18 cellular contexts compared by ENCODE assay signal in the genomic region with DNA sequence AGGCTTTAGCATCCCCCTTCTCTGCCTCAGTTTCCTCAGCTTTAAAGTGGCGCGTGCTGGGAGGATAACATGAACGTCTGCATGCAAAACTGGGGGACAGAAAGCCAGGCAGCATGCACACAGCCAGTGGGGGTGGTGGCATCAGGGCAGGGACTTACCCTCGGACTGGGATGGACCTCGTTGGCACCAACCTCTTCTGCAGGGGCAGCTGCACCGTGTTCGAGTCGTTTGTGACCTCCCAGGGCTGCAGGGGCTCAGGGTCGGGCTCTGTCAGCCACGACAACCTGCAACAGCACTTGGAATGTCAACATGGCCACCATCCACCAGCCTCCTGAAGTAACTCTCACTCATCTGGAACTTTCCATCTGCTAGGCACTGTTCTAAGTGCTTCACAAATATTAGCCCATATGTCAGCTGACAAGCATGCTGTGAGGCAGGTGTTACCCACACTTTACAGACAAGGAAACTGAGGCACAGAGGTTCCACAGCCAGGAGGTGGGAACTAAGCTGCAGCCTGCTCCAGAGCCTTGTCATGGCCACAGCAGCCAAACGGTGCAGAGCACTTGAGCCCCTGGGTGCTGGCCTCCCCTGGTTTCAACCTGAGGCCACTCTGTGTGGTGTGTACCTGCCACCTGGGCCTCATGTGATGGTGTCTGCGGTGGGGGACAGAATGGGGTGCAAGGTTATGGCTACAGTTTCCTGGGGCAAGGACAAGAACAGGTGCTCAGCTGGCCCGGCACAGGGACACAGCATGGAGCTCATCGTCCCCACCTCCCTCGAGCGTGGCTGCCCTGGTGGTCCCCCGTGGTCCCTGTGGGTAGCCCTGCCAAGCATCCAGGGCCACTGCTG. TPM values are rescaled to one million over a fixed set of nuclear protein-coding genes. Genes with fewer than 3 reads are reported as not detected.
DNase-seq lines count a peak whose midpoint lies in the region; ATAC-seq, FAIRE-seq and TF ChIP-seq lines count a peak whose summit lies in the region.
"Had no signal": no experiment of that assay in that cellular context is flagged by ENCODE, and none has a peak within 500 bp of the region (broad histone marks: within the 10 kb centered on the region; RNA-seq: fewer than 3 reads in every experiment).

No MANE protein-coding gene starts in this region.

- no peak for TF ChIP-seq CTCF in kidney (IDR thresholded peaks at IDR 0.05; ENCODE audit: borderline replicate concordance, extremely low read depth, insufficient read depth)

- DNase-seq in D341Med (ENCODE audit: low spot score): peak; percentile 18
- peak; percentile 29 for DNase-seq in H7
- peak; percentile 50 for DNase-seq in kidney
- peak; percentile 5 for DNase-seq in retina
- no peak for DNase-seq in NCI-H2081 (lab: John Stamatoyannopoulos, UW)
- no peak for DNase-seq in cerebellar nuclear complex (lab: John Stamatoyannopoulos, UW)
- DNase-seq: activated gamma-delta T cell, NCI-H146, NCI-H524 had no signal

- no peak for FAIRE-seq in kidney (lab: Jason Lieb, UNC)
- FAIRE-seq: pancreas had no signal

- H3K36me3 ChIP-seq in H7 (replicated peaks; ENCODE audit: control insufficient read depth, insufficient read depth, low read length): no peaks in the 10 kb centered on the region
- no peaks in the 10 kb centered on the region for H3K36me3 ChIP-seq in kidney (ENCODE audit: control insufficient read depth in 1 of 2, insufficient read depth in 2 of 2, low read length in 2 of 2)
- H3K36me3 ChIP-seq: ascending aorta; BLaER1 treated with 17β-estradiol and CSF1 and Interleukin-3, amounts not matched to agents 10 nM and 100 nM; pancreas; SJSA1 had no signal

- intact Hi-C loops in kidney (cut with DNase I): no loop called here

- H3K4me1 ChIP-seq in kidney (ENCODE audit: control insufficient read depth in 1 of 2, insufficient read depth in 1 of 2, low read depth in 1 of 2, low read length in 2 of 2): no peaks in the 10 kb centered on the region
- H3K4me1 ChIP-seq: ascending aorta, pancreas, SJSA1 had no signal

- H3K9me3 ChIP-seq in kidney (ENCODE audit: control insufficient read depth in 1 of 2, low read length in 2 of 2): no peaks in the 10 kb centered on the region
- H3K9me3 ChIP-seq: ascending aorta; BLaER1 treated with 17β-estradiol and CSF1 and Interleukin-3, amounts not matched to agents 10 nM and 100 nM; pancreas; SJSA1 had no signal

- H3K27ac ChIP-seq in kidney (ENCODE audit: low read depth in 2 of 2, low read length in 2 of 2): no peak overlapping the region
- H3K27ac ChIP-seq: ascending aorta; BLaER1 treated with 17β-estradiol and CSF1 and Interleukin-3, amounts not matched to agents 10 nM and 100 nM; pancreas; SJSA1 had no signal

- no peak overlapping the region for H3K9ac ChIP-seq in kidney (ENCODE audit: low read length in 2 of 2)
- H3K9ac ChIP-seq: BLaER1 treated with 17β-estradiol and CSF1 and Interleukin-3, amounts not matched to agents 10 nM and 100 nM had no signal

- H3K4me3 ChIP-seq in H7 (ENCODE audit: insufficient read depth, low read depth, low read length) (no peak overlapping the region), kidney (ENCODE audit: low read length in 2 of 2) (no peak overlapping the region)
- H3K4me3 ChIP-seq: ascending aorta; BLaER1 treated with 17β-estradiol and CSF1 and Interleukin-3, amounts not matched to agents 10 nM and 100 nM; pancreas; SJSA1 had no signal

- H3K27me3 ChIP-seq in H7 (ENCODE audit: control insufficient read depth, insufficient read depth, low read length): no peaks in the 10 kb centered on the region
- H3K27me3 ChIP-seq: ascending aorta; BLaER1 treated with 17β-estradiol and CSF1 and Interleukin-3, amounts not matched to agents 10 nM and 100 nM; pancreas; SJSA1 had no signal

- no peak for ATAC-seq in HG02885 (IDR thresholded peaks at IDR 0.05; ENCODE audit: poor library complexity, unreplicated experiment)
- ATAC-seq: pancreas had no signal

RNA-seq across cellular contexts. Expression of a gene that starts 6.7 kb away (rescaled TPM):
- total RNA-seq in H7 (2014; rRNA removed; shearing (Covaris generic)): not detected in 2 replicates
- total RNA-seq in kidney: not detected
- polyA plus RNA-seq in kidney (ENCODE audit: insufficient read depth, low read depth, low replicate concordance): not detected
- total RNA-seq: ascending aorta, Daoy, HT-29, OCI-LY7, pancreas, SJSA1 had no signal
- polyA plus RNA-seq: esophagus had no signal

RNA-seq across cellular contexts. Expression of a gene that starts 28.1 kb away (rescaled TPM):
- total RNA-seq in H7 (2014; rRNA removed; shearing (Covaris generic)): 2.5 and 2.8 TPM in 2 replicates
- 3.3 TPM for total RNA-seq in kidney
- polyA plus RNA-seq in kidney (ENCODE audit: insufficient read depth, low read depth, low replicate concordance): 7.0 TPM
- total RNA-seq: ascending aorta, Daoy, OCI-LY7, SJSA1 had no signal

RNA-seq across cellular contexts. Expression of a gene that starts 34.5 kb away (rescaled TPM):
- total RNA-seq in H7 (2014; rRNA removed; shearing (Covaris generic)): not detected in 2 replicates
- not detected for total RNA-seq in kidney
- not detected for polyA plus RNA-seq in kidney (ENCODE audit: insufficient read depth, low read depth, low replicate concordance)
- total RNA-seq: ascending aorta, Daoy, HT-29, pancreas, SJSA1 had no signal
- polyA plus RNA-seq: esophagus had no signal

Comparison
In these comparisons a context has a peak if more than half of its experiments do, and no peak if none do; other contexts are left out.
1. DNase-seq: peak in D341Med (single experiment), H7 (single experiment), kidney (single experiment) and retina (single experiment); none in NCI-H2081 (0 of 2) and cerebellar nuclear complex (0 of 2).